In genomic region chr19:46017095-46017429, GRCh38 we compare ENCODE assay signal across 11 cellular contexts. TPM values are rescaled to one million over a fixed set of nuclear protein-coding genes. Genes with fewer than 3 reads are reported as not detected.
A peak's percentile ranks its signal among the peaks of the same experiment; 100 is the strongest.
DNase-seq lines count a peak whose midpoint lies in the region; ATAC-seq and TF ChIP-seq lines count a peak whose summit lies in the region.
"Had no signal": no experiment of that assay in that cellular context is flagged by ENCODE, and none has a peak within 500 bp of the region (broad histone marks: within the 10 kb centered on the region; RNA-seq: fewer than 3 reads in every experiment).

No MANE protein-coding gene starts in this region.

- H3K9me3 Mint-ChIP-seq in brain, result no peaks in the 10 kb centered on the region
- no peaks in the 10 kb centered on the region for H3K9me3 Mint-ChIP-seq in osteocyte (ENCODE audit: unreplicated experiment)

- H3K36me3 Mint-ChIP-seq in brain (no peaks in the 10 kb centered on the region), osteocyte (ENCODE audit: unreplicated experiment) (peaks cover 3% of the 10 kb centered on the region)

- H3K4me3 Mint-ChIP-seq in brain (peak overlapping the region in 4 of 5 experiments; percentile 60 to 93 (median 78)), osteocyte (ENCODE audit: unreplicated experiment) (peak overlapping the region; percentile 47)

- no peaks in the 10 kb centered on the region for H3K27me3 ChIP-seq in SK-N-SH (ENCODE audit: insufficient read depth)
- no peaks in the 10 kb centered on the region; the same call in 1 of the 2 replicates for H3K27me3 ChIP-seq in KMS-11 (ENCODE audit: insufficient read depth, low read depth)
- H3K27me3 ChIP-seq in body of pancreas, result peaks cover 0 to 2% of the 10 kb centered on the region in 2 donors

- DNase-seq in SK-N-SH (no peak), osteocyte (ENCODE audit: extremely low spot score, unreplicated experiment) (no peak), body of pancreas (no peak), pons (ENCODE audit: low spot score) (no peak)

- no peak overlapping the region for H3K27ac ChIP-seq in SK-N-SH (ENCODE audit: low read depth in 2 of 2, low read length in 1 of 2)
- no peak overlapping the region for H3K27ac ChIP-seq in KMS-11
- no peak overlapping the region for H3K27ac ChIP-seq in body of pancreas

- no peak for ATAC-seq in SK-N-SH treated with all-trans-retinoic acid at 6 μM for 48 hours
- ATAC-seq in HG03095 (IDR thresholded peaks at IDR 0.05; ENCODE audit: unreplicated experiment), result no peak
- no peak for ATAC-seq in body of pancreas

- POLR2A ChIA-PET in SK-N-SH (lab: Yijun Ruan, JAX), result no interaction called here

- intact Hi-C loops in body of pancreas (cut with DNase I), result no loop called here

- TF ChIP-seq CTCF in SK-N-SH (IDR thresholded peaks at IDR 0.05) (0 out of 2 replicates have a peak, but pooled peaks have one; percentile 10), KMS-11 (conservative IDR thresholded peaks at IDR 0.05; ENCODE audit: low read depth, low read length) (peak; percentile 65), brain (conservative IDR thresholded peaks at IDR 0.05) (peak; percentile 33 to 60), osteocyte (IDR thresholded peaks at IDR 0.05) (no peak), body of pancreas (IDR thresholded peaks at IDR 0.05) (no peak)

- peaks cover 39% of the 10 kb centered on the region for H3K4me1 Mint-ChIP-seq in brain
- H3K4me1 Mint-ChIP-seq in osteocyte (ENCODE audit: unreplicated experiment), result peaks cover 17% of the 10 kb centered on the region

- H3K9me2 ChIP-seq in SK-N-SH, result no peaks in the 10 kb centered on the region

- no peak overlapping the region for H3K9ac ChIP-seq in SK-N-SH
- no peak overlapping the region for H3K9ac ChIP-seq in KMS-11

- 60% methylated on average over 4 of the region's 7 CpGs for WGBS in SK-N-SH (ENCODE audit: low lambda C conversion rate)
- WGBS in body of pancreas, 2 donors, result 20 to 31% methylated on average over 3 to 7 of the region's 7 CpGs

- H3K27me3 Mint-ChIP-seq in brain, result peaks cover 24% of the 10 kb centered on the region
- H3K27me3 Mint-ChIP-seq in osteocyte (ENCODE audit: unreplicated experiment), result peaks cover 12% of the 10 kb centered on the region

- H3K4me1 ChIP-seq in SK-N-SH (ENCODE audit: control insufficient read depth in 1 of 2, insufficient read depth in 2 of 2, low read depth in 1 of 2, low read length in 1 of 2) (peaks cover 0 to 22% of the 10 kb centered on the region in 2 experiments; a peak in 2 of 4 replicates), KMS-11 (ENCODE audit: low read depth, poor library complexity, severe bottlenecking) (peaks cover 8% of the 10 kb centered on the region), body of pancreas (peaks cover 24% of the 10 kb centered on the region)

- H3K9me3 ChIP-seq in SK-N-SH (no peaks in the 10 kb centered on the region), body of pancreas (no peaks in the 10 kb centered on the region)

- peaks cover 20% of the 10 kb centered on the region for H3F3A ChIP-seq in SK-N-SH (replicated peaks; ENCODE audit: insufficient read depth)

- H3K36me3 ChIP-seq in SK-N-SH (replicated peaks in 1 of 2; ENCODE audit: control insufficient read depth in 1 of 2, insufficient read depth in 2 of 2, low read length in 1 of 2), result no peaks in the 10 kb centered on the region
- no peaks in the 10 kb centered on the region for H3K36me3 ChIP-seq in KMS-11 (ENCODE audit: insufficient read depth)
- H3K36me3 ChIP-seq in body of pancreas (replicated peaks in 1 of 2; ENCODE audit: insufficient read depth in 1 of 2, low read depth in 2 of 2), result no peaks in the 10 kb centered on the region

- no peak for TF ChIP-seq POLR2A in body of pancreas (IDR thresholded peaks at IDR 0.05)

- no peaks in the 10 kb centered on the region for H3K79me2 ChIP-seq in SK-N-SH (ENCODE audit: insufficient read depth)
- no peaks in the 10 kb centered on the region for H3K79me2 ChIP-seq in KMS-11 (ENCODE audit: insufficient read depth, low read depth)

- TF ChIP-seq EP300 in SK-N-SH (IDR thresholded peaks at IDR 0.05; ENCODE audit: borderline replicate concordance in 1 of 2, low read depth in 1 of 2, low read length in 1 of 2), result no peak

- TF ChIP-seq RAD21 in SK-N-SH (IDR thresholded peaks at IDR 0.05; ENCODE audit: low read length), result no peak

- H4K20me1 ChIP-seq in SK-N-SH (ENCODE audit: insufficient read depth) (peaks cover 34% of the 10 kb centered on the region), KMS-11 (ENCODE audit: insufficient read depth) (no peaks in the 10 kb centered on the region)

- H3K4me2 ChIP-seq in SK-N-SH (no peak overlapping the region), KMS-11 (peak overlapping the region; percentile 77)

- H3K27ac Mint-ChIP-seq in brain (peak overlapping the region in 1 of 5 experiments; percentile 67), osteocyte (ENCODE audit: unreplicated experiment) (no peak overlapping the region)

- CTCF ChIA-PET in SK-N-SH (lab: Yijun Ruan, JAX), result interaction anchor here (0.5 to 5.1 kb wide), 34 partner anchors 7 to 247 kb away, joined by 3 to 82 read pairs (median 4); partner anchors contain the start of genes CCDC61, IGFL1 and IGFL4

- H3K4me3 ChIP-seq in SK-N-SH (ENCODE audit: low read depth in 2 of 2, low read length in 1 of 2) (peak overlapping the region in 1 of 2 experiments; percentile 68; a peak in 1 of 4 replicates), KMS-11 (IDR thresholded peaks at IDR 0.05; ENCODE audit: insufficient read depth, low read depth, low read length) (no peak overlapping the region), body of pancreas (no peak overlapping the region)

- no peak overlapping the region for H2AFZ ChIP-seq in SK-N-SH (ENCODE audit: low read depth)
- H2AFZ ChIP-seq in KMS-11 (ENCODE audit: low read depth), result peak overlapping the region; percentile 33; the same call in 1 of the 2 replicates

TF ChIP-seq in SK-N-SH, 30 proteins besides CTCF, POLR2A, EP300 and RAD21 (continues in another document):
- TF ChIP-seq ELF1 (IDR thresholded peaks at IDR 0.05) (no peak), GATA2 (CRISPR knock-in tag; IDR thresholded peaks at IDR 0.05) (no peak), TCF12 (IDR thresholded peaks at IDR 0.05) (no peak), RFX5 (IDR thresholded peaks at IDR 0.05; ENCODE audit: low read length) (no peak), ZBTB33 (IDR thresholded peaks at IDR 0.05; ENCODE audit: borderline replicate concordance, low read depth) (no peak)

TF ChIP-seq in SK-N-SH treated with all-trans-retinoic acid at 6 μM for 48 hours, 23 proteins besides CTCF, POLR2A, EP300 and RAD21 (continues in another document):
- TF ChIP-seq GLIS3 (CRISPR knock-in tag; IDR thresholded peaks at IDR 0.05), result no peak
- TF ChIP-seq OSR1 (CRISPR knock-in tag; IDR thresholded peaks at IDR 0.05), result no peak
- TF ChIP-seq PPARA (CRISPR knock-in tag; IDR thresholded peaks at IDR 0.05; ENCODE audit: borderline replicate concordance), result no peak
- TF ChIP-seq SNAI2 (CRISPR knock-in tag; IDR thresholded peaks at IDR 0.05), result no peak
- no peak for TF ChIP-seq ZFP30 (CRISPR knock-in tag; IDR thresholded peaks at IDR 0.05)
- TF ChIP-seq TOX (CRISPR knock-in tag; IDR thresholded peaks at IDR 0.05; ENCODE audit: borderline replicate concordance), result no peak
- TF ChIP-seq, protein P1, sequence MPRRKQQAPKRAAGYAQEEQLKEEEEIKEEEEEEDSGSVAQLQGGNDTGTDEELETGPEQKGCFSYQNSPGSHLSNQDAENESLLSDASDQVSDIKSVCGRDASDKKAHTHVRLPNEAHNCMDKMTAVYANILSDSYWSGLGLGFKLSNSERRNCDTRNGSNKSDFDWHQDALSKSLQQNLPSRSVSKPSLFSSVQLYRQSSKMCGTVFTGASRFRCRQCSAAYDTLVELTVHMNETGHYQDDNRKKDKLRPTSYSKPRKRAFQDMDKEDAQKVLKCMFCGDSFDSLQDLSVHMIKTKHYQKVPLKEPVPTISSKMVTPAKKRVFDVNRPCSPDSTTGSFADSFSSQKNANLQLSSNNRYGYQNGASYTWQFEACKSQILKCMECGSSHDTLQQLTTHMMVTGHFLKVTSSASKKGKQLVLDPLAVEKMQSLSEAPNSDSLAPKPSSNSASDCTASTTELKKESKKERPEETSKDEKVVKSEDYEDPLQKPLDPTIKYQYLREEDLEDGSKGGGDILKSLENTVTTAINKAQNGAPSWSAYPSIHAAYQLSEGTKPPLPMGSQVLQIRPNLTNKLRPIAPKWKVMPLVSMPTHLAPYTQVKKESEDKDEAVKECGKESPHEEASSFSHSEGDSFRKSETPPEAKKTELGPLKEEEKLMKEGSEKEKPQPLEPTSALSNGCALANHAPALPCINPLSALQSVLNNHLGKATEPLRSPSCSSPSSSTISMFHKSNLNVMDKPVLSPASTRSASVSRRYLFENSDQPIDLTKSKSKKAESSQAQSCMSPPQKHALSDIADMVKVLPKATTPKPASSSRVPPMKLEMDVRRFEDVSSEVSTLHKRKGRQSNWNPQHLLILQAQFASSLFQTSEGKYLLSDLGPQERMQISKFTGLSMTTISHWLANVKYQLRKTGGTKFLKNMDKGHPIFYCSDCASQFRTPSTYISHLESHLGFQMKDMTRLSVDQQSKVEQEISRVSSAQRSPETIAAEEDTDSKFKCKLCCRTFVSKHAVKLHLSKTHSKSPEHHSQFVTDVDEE (CRISPR knock-in tag; IDR thresholded peaks at IDR 0.05), result no peak
- TF ChIP-seq ZNF8 (CRISPR knock-in tag; IDR thresholded peaks at IDR 0.05), result no peak
- no peak for TF ChIP-seq CSDC2 (CRISPR knock-in tag; IDR thresholded peaks at IDR 0.05)

RNA-seq across cellular contexts. Expression of gene PGLYRP1, which starts 5.8 kb away (rescaled TPM):
- polyA plus RNA-seq in SK-N-SH (2012; rRNA removed), result not detected in 2 replicates
- polyA plus RNA-seq in SK-N-SH (2012; cell fraction: cytosol; rRNA removed), result not detected in 2 replicates
- not detected in 2 replicates for polyA plus RNA-seq in SK-N-SH (2012; cell fraction: nucleus; rRNA removed)
- not detected for polyA plus RNA-seq in brain (ENCODE audit: insufficient read depth, low read depth, low replicate concordance)
- not detected in 2 replicates for total RNA-seq in osteocyte
- not detected for total RNA-seq in body of pancreas
- total RNA-seq: dermis blood vessel endothelial cell, glomerular endothelial cell had no signal

RNA-seq across cellular contexts. Expression of gene CCDC61, which starts 21.8 kb away (rescaled TPM):
- polyA plus RNA-seq in SK-N-SH (2012; rRNA removed), result 6.8 and 7.6 TPM in 2 replicates
- polyA plus RNA-seq in SK-N-SH (2012; cell fraction: cytosol; rRNA removed), result 2.4 and 4.4 TPM in 2 replicates
- 17.0 and 20.6 TPM in 2 replicates for polyA plus RNA-seq in SK-N-SH (2012; cell fraction: nucleus; rRNA removed)
- 7.2 TPM for polyA plus RNA-seq in brain (ENCODE audit: insufficient read depth, low read depth, low replicate concordance)
- total RNA-seq in osteocyte, result 12.4 and 13.8 TPM in 2 replicates
- 10 to 100 TPM in 1 of 2 donors, 1 to 10 TPM in 1; 7.8 to 14.5 TPM for total RNA-seq in body of pancreas

RNA-seq across cellular contexts. Expression of gene IGFL4, which starts 23.7 kb away (rescaled TPM):
- not detected in 2 replicates for polyA plus RNA-seq in SK-N-SH (2012; rRNA removed)
- polyA plus RNA-seq in SK-N-SH (2012; cell fraction: cytosol; rRNA removed), result not detected in 2 replicates
- 0.04 TPM in 2 replicates for polyA plus RNA-seq in SK-N-SH (2012; cell fraction: nucleus; rRNA removed)
- polyA plus RNA-seq in brain (ENCODE audit: insufficient read depth, low read depth, low replicate concordance), result 0.27 TPM
- total RNA-seq in osteocyte, result not detected in 2 replicates
- not detected for total RNA-seq in body of pancreas
- total RNA-seq: dermis blood vessel endothelial cell, glomerular endothelial cell, lung had no signal
- polyA plus RNA-seq: lung had no signal

RNA-seq across cellular contexts. Expression of gene NOVA2, which starts 43.4 kb away (rescaled TPM):
- polyA plus RNA-seq in SK-N-SH (2012; rRNA removed), result 1.3 and 1.9 TPM in 2 replicates
- 1.7 and 2.1 TPM in 2 replicates for polyA plus RNA-seq in SK-N-SH (2012; cell fraction: cytosol; rRNA removed)
- 3.6 and 4.1 TPM in 2 replicates for polyA plus RNA-seq in SK-N-SH (2012; cell fraction: nucleus; rRNA removed)
- 13.0 TPM for polyA plus RNA-seq in brain (ENCODE audit: insufficient read depth, low read depth, low replicate concordance)
- not detected in 2 replicates for total RNA-seq in osteocyte
- 1 to 10 TPM; 1.3 to 1.6 TPM for total RNA-seq in body of pancreas

Comparison
In these comparisons a context has a peak if more than half of its experiments do, and no peak if none do; other contexts are left out.
1. CTCF ChIP-seq: peak in SK-N-SH (single experiment), KMS-11 (single experiment) and brain (2 of 2); none in osteocyte (single experiment) and body of pancreas (0 of 7).